In the genomic region with DNA sequence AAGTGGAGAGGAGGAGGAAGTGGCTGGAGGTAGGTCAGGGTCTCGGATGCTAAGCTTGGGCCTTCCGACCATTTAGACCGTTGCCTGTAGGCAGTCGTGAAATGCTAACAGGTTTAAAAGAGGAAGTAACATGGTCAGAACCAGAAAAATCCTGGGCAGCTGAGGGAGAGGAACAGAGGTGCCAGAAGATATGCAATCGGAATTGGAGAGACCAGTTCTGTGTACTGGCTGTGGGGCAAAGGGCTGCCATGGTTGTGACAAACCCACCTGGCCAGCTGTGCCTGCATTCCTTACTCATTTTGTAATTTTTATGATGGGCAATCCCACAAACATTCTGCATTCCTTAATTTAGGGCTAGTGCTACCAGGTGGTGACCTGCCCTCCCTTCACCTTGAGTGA, we compare ENCODE assay signal across 8 cellular contexts. TPM values are rescaled to one million over a fixed set of nuclear protein-coding genes. Genes with fewer than 3 reads are reported as not detected.
DNase-seq lines count a peak whose midpoint lies in the region; ATAC-seq and TF ChIP-seq lines count a peak whose summit lies in the region.

No MANE protein-coding gene starts in this region.

- ATAC-seq in GM18858 (IDR thresholded peaks at IDR 0.05; ENCODE audit: unreplicated experiment) (peak; percentile 43), HG02678 (IDR thresholded peaks at IDR 0.05; ENCODE audit: unreplicated experiment) (peak; percentile 41)

- DNase-seq in SW480 (ENCODE audit: low spot score) (peak; percentile 9), NCI-H1417 treated with DMSO at 0.1 percent for 48 hours (lab: John Stamatoyannopoulos, UW) (no peak), H4 (ENCODE audit: low spot score) (no peak), cerebellar cortex (ENCODE audit: low spot score) (no peak), cerebellar nuclear complex (lab: John Stamatoyannopoulos, UW) (no peak)

- peak overlapping the region; percentile 55 to 88 (median 59) for H3K27ac Mint-ChIP-seq in nephron

- H3K27me3 Mint-ChIP-seq in nephron (ENCODE audit: low read depth), result peaks cover 3% of the 10 kb centered on the region

- no peaks in the 10 kb centered on the region for H3K9me3 Mint-ChIP-seq in nephron

- peaks cover 67% of the 10 kb centered on the region for H3K4me1 Mint-ChIP-seq in nephron

- peaks cover 68% of the 10 kb centered on the region for H3K36me3 Mint-ChIP-seq in nephron (ENCODE audit: low read depth)

- TF ChIP-seq CTCF in nephron (IDR thresholded peaks at IDR 0.05; ENCODE audit: unreplicated experiment in 3 of 3), result no peak

- no peak overlapping the region for H3K4me3 Mint-ChIP-seq in nephron

RNA-seq across cellular contexts. Expression of gene B4GALT1, which starts 37.3 kb away (rescaled TPM):
- total RNA-seq in H4 (2014; rRNA removed; shearing (Covaris generic)), result 33.5 and 34.5 TPM in 2 replicates

RNA-seq across cellular contexts. Expression of gene SMU1, which starts 53.4 kb away (rescaled TPM):
- 31.8 and 32.0 TPM in 2 replicates for total RNA-seq in H4 (2014; rRNA removed; shearing (Covaris generic))
